15 cellular contexts compared by ENCODE assay signal in genomic region chr1:38451541-38451993, GRCh38.
DNase-seq lines count a peak whose midpoint lies in the region; ATAC-seq and TF ChIP-seq lines count a peak whose summit lies in the region.
"Had no signal": no experiment of that assay in that cellular context is flagged by ENCODE, and none has a peak within 500 bp of the region (broad histone marks: within the 10 kb centered on the region; RNA-seq: fewer than 3 reads in every experiment).

No MANE protein-coding gene starts in this region.

- H3K9me3 ChIP-seq in mesodermal cell (ENCODE audit: control insufficient read depth, low read length): no peaks in the 10 kb centered on the region

- H3K36me3 ChIP-seq in brain microvascular endothelial cell (replicated peaks) (no peaks in the 10 kb centered on the region), mesodermal cell (ENCODE audit: control insufficient read depth, insufficient read depth, low read length) (no peaks in the 10 kb centered on the region)

- in situ Hi-C loops in brain microvascular endothelial cell (cut with HindIII; ENCODE audit: low pct_ligation_motif_present, low sequenced_read_pairs): no loop called here

- intact Hi-C loops in natural killer cell (cut with micrococcal nuclease): no loop called here

- H3K4me3 Mint-ChIP-seq in natural killer cell: no peak overlapping the region
- H3K4me3 Mint-ChIP-seq: neural crest cell, T-helper 17 cell had no signal

- H3K27ac ChIP-seq in brain microvascular endothelial cell (no peak overlapping the region), mesodermal cell (ENCODE audit: low read depth, low read length, severe bottlenecking) (peak overlapping the region; percentile 62)

- WGBS in mesodermal cell (ENCODE audit: insufficient coverage in 2 of 2), 2 experiments: 9 to 10% methylated on average over 2 of the region's 3 CpGs

- ATAC-seq in natural killer cell: no peak
- no peak for ATAC-seq in GM19452 (IDR thresholded peaks at IDR 0.05; ENCODE audit: unreplicated experiment)
- ATAC-seq: T-helper 17 cell had no signal

- H3K4me3 ChIP-seq in brain microvascular endothelial cell (ENCODE audit: low read depth, low read length) (no peak overlapping the region), mesodermal cell (ENCODE audit: extremely low read depth, insufficient read depth, low read length, poor library complexity, severe bottlenecking) (no peak overlapping the region)

- H3K4me1 Mint-ChIP-seq in natural killer cell: peaks cover 0 to 5% of the 10 kb centered on the region in 2 donors

- H3K36me3 Mint-ChIP-seq in natural killer cell: no peaks in the 10 kb centered on the region

- no peak overlapping the region for H3K27ac Mint-ChIP-seq in natural killer cell
- H3K27ac Mint-ChIP-seq: T-helper 17 cell had no signal

- peaks cover 4 to 30% of the 10 kb centered on the region in 2 donors for H3K27me3 Mint-ChIP-seq in natural killer cell (ENCODE audit: low read depth in 2 of 2)

- H3K27me3 ChIP-seq in brain microvascular endothelial cell (replicated peaks): no peaks in the 10 kb centered on the region

- DNase-seq in AG08395 (ENCODE audit: low spot score): peak; percentile 12
- DNase-seq in HT1080 (ENCODE audit: low read depth): peak; percentile 39
- peak; percentile 72 for DNase-seq in brain microvascular endothelial cell
- DNase-seq in activated T-cell treated with anti-CD3 and anti-CD28 coated beads, Interleukin-2, amount 50 U/mL, for 1 hour: no peak
- DNase-seq in GM19240 (ENCODE audit: insufficient read length, low spot score): no peak
- no peak for DNase-seq in natural killer cell
- DNase-seq: AML-193; erythroblast; NCI-H1105; NK-92 treated with Interleukin-12 subunit alpha and Interleukin-12 subunit beta, amount 100 ng/mL, for 24 hours; stimulated activated CD4-positive, alpha-beta T cell treated with anti-CD3 and anti-CD28 coated beads, Interleukin-4, amount 100 ng/mL, for 24 hours; T-helper 17 cell had no signal

- peaks cover 20% of the 10 kb centered on the region for H3K4me1 ChIP-seq in mesodermal cell (ENCODE audit: control insufficient read depth, insufficient read depth, low read length, poor library complexity, severe bottlenecking)

- peaks cover 0 to 2% of the 10 kb centered on the region in 2 donors for H3K9me3 Mint-ChIP-seq in natural killer cell

- TF ChIP-seq CTCF in brain microvascular endothelial cell (IDR thresholded peaks at IDR 0.05; ENCODE audit: low read depth, low read length, missing control alignments) (no peak), natural killer cell (IDR thresholded peaks at IDR 0.05) (no peak)

Comparison
In these comparisons a context has a peak if more than half of its experiments do, and no peak if none do; other contexts are left out.
1. DNase-seq: peak in AG08395 (single experiment), HT1080 (single experiment) and brain microvascular endothelial cell (single experiment); none in activated T-cell treated with anti-CD3 and anti-CD28 coated beads, Interleukin-2, amount 50 U/mL, for 1 hour (single experiment), GM19240 (single experiment) and natural killer cell (single experiment).